ENCODE assay signal across 13 cellular contexts in genomic region chr2:17959833-17960232, GRCh38.
"Had no signal": no experiment of that assay in that cellular context is flagged by ENCODE, and none has a peak within 500 bp of the region (broad histone marks: within the 10 kb centered on the region; RNA-seq: fewer than 3 reads in every experiment).

No MANE protein-coding gene starts in this region.

- H3K4me1 ChIP-seq: gastroesophageal sphincter, stomach, testis, upper lobe of right lung had no signal

- H3K27ac ChIP-seq: gastroesophageal sphincter, stomach, testis, upper lobe of right lung had no signal

- DNase-seq: activated CD4-positive, alpha-beta T cell treated with anti-CD3 and anti-CD28 coated beads, Interleukin-2, amount 50 U/mL, for 48 hours; activated CD4-positive, CD25-positive, alpha-beta regulatory T cell treated with anti-CD3 and anti-CD28 coated beads, Interleukin-2, amount 50 U/mL, for 72 hours; activated naive CD4-positive, alpha-beta T cell treated with anti-CD3 and anti-CD28 coated beads, Interleukin-2, amount 10 ng/mL, durations not matched to agents 7 days and 5 days; caudate nucleus; left colon; midbrain; stomach; T-helper 9 cell; testis; upper lobe of right lung had no signal

- H3K27me3 ChIP-seq: gastroesophageal sphincter, stomach, testis, upper lobe of right lung had no signal

- H3K9me3 ChIP-seq: gastroesophageal sphincter, stomach, testis, upper lobe of right lung had no signal

- H3K4me3 ChIP-seq: gastroesophageal sphincter, lung, stomach, testis, upper lobe of right lung had no signal

- ATAC-seq: gastroesophageal sphincter, left colon, sciatic nerve, upper lobe of right lung had no signal

- H3K36me3 ChIP-seq: gastroesophageal sphincter, stomach, upper lobe of right lung had no signal
